Comparison of ENCODE assay signal across 1 cellular context in genomic region chr22:22603470-22603947, GRCh38.
TF ChIP-seq lines count a peak whose summit lies in the region.

No MANE protein-coding gene starts in this region.

TF ChIP-seq in SK-N-SH, 30 proteins besides CTCF, POLR2A, EP300 and RAD21 (continued from another document):
- TF ChIP-seq, protein P1, sequence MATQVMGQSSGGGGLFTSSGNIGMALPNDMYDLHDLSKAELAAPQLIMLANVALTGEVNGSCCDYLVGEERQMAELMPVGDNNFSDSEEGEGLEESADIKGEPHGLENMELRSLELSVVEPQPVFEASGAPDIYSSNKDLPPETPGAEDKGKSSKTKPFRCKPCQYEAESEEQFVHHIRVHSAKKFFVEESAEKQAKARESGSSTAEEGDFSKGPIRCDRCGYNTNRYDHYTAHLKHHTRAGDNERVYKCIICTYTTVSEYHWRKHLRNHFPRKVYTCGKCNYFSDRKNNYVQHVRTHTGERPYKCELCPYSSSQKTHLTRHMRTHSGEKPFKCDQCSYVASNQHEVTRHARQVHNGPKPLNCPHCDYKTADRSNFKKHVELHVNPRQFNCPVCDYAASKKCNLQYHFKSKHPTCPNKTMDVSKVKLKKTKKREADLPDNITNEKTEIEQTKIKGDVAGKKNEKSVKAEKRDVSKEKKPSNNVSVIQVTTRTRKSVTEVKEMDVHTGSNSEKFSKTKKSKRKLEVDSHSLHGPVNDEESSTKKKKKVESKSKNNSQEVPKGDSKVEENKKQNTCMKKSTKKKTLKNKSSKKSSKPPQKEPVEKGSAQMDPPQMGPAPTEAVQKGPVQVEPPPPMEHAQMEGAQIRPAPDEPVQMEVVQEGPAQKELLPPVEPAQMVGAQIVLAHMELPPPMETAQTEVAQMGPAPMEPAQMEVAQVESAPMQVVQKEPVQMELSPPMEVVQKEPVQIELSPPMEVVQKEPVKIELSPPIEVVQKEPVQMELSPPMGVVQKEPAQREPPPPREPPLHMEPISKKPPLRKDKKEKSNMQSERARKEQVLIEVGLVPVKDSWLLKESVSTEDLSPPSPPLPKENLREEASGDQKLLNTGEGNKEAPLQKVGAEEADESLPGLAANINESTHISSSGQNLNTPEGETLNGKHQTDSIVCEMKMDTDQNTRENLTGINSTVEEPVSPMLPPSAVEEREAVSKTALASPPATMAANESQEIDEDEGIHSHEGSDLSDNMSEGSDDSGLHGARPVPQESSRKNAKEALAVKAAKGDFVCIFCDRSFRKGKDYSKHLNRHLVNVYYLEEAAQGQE (IDR thresholded peaks at IDR 0.05; ENCODE audit: low read depth, low read length) = no peak
- TF ChIP-seq MXI1 (IDR thresholded peaks at IDR 0.05; ENCODE audit: low read depth, low read length) (no peak), RXRA (IDR thresholded peaks at IDR 0.05; ENCODE audit: borderline replicate concordance, low read depth) (no peak), NRF1 (IDR thresholded peaks at IDR 0.05; ENCODE audit: low read depth, low read length) (no peak), FOXM1 (IDR thresholded peaks at IDR 0.05; ENCODE audit: low read depth) (no peak), NFIC (IDR thresholded peaks at IDR 0.05; ENCODE audit: borderline replicate concordance) (no peak)
